In genomic region chr4:152591361-152591760, GRCh38 we compare ENCODE assay signal across 8 cellular contexts.
A peak's percentile ranks its signal among the peaks of the same experiment; 100 is the strongest.
DNase-seq lines count a peak whose midpoint lies in the region; ATAC-seq and TF ChIP-seq lines count a peak whose summit lies in the region.

No MANE protein-coding gene starts in this region.

- peaks cover 11% of the 10 kb centered on the region for H3K4me1 Mint-ChIP-seq in stimulated activated naive CD8-positive, alpha-beta T cell treated with anti-CD3 and anti-CD28 coated beads, Interleukin-15, amount 100 ng/mL, for 72 hours

- POLR2A ChIA-PET in RWPE1 (lab: Yijun Ruan, JAX; ENCODE audit: low non-redundant PET) = no interaction called here

- DNase-seq in RWPE1 (ENCODE audit: low spot score) (no peak), coronary artery (ENCODE audit: low spot score) (no peak), medulla oblongata (ENCODE audit: extremely low spot score) (peak; percentile 27), midbrain (lab: John Stamatoyannopoulos, UW) (no peak)
- peak; percentile 15 to 16 for DNase-seq in stimulated activated naive CD8-positive, alpha-beta T cell treated with anti-CD3 and anti-CD28 coated beads, Interleukin-15, amount 100 ng/mL, for 72 hours

- peak overlapping the region; percentile 49 for H3K4me3 ChIP-seq in coronary artery

- no peak overlapping the region for H3K27ac Mint-ChIP-seq in stimulated activated naive CD8-positive, alpha-beta T cell treated with anti-CD3 and anti-CD28 coated beads, Interleukin-15, amount 100 ng/mL, for 72 hours

- peak overlapping the region; percentile 18 to 62 for H3K4me3 Mint-ChIP-seq in stimulated activated naive CD8-positive, alpha-beta T cell treated with anti-CD3 and anti-CD28 coated beads, Interleukin-15, amount 100 ng/mL, for 72 hours

- H3K9me3 Mint-ChIP-seq in stimulated activated naive CD8-positive, alpha-beta T cell treated with anti-CD3 and anti-CD28 coated beads, Interleukin-15, amount 100 ng/mL, for 72 hours = peaks cover 5 to 6% of the 10 kb centered on the region in 2 donors

- peaks cover 28% of the 10 kb centered on the region for H3K27me3 Mint-ChIP-seq in stimulated activated naive CD8-positive, alpha-beta T cell treated with anti-CD3 and anti-CD28 coated beads, Interleukin-15, amount 100 ng/mL, for 72 hours

- CTCF ChIA-PET in RWPE1 (lab: Yijun Ruan, JAX) = no interaction called here

- ATAC-seq in GM19395 (IDR thresholded peaks at IDR 0.05; ENCODE audit: unreplicated experiment) (peak; percentile 45), HG03108 (IDR thresholded peaks at IDR 0.05; ENCODE audit: unreplicated experiment) (no peak), HG03460 (IDR thresholded peaks at IDR 0.05; ENCODE audit: unreplicated experiment) (no peak)
- peak; percentile 50 for ATAC-seq in stimulated activated naive CD8-positive, alpha-beta T cell treated with anti-CD3 and anti-CD28 coated beads, Interleukin-15, amount 100 ng/mL, for 72 hours

- TF ChIP-seq CTCF in RWPE1 (conservative IDR thresholded peaks at IDR 0.05; ENCODE audit: low read depth) = no peak
- TF ChIP-seq CTCF in coronary artery (IDR thresholded peaks at IDR 0.05) = no peak

- H3K27ac ChIP-seq in RWPE1 (peak overlapping the region; percentile 79), coronary artery (no peak overlapping the region)

Comparison
In these comparisons a context has a peak if more than half of its experiments do, and no peak if none do; other contexts are left out.
1. ATAC-seq: peak in GM19395 (single experiment) and stimulated activated naive CD8-positive, alpha-beta T cell treated with anti-CD3 and anti-CD28 coated beads, Interleukin-15, amount 100 ng/mL, for 72 hours (single experiment); none in HG03108 (single experiment) and HG03460 (single experiment).
2. DNase-seq: peak in medulla oblongata (single experiment) and stimulated activated naive CD8-positive, alpha-beta T cell treated with anti-CD3 and anti-CD28 coated beads, Interleukin-15, amount 100 ng/mL, for 72 hours (2 of 2); none in RWPE1 (single experiment), coronary artery (single experiment) and midbrain (single experiment).